In the genomic region with DNA sequence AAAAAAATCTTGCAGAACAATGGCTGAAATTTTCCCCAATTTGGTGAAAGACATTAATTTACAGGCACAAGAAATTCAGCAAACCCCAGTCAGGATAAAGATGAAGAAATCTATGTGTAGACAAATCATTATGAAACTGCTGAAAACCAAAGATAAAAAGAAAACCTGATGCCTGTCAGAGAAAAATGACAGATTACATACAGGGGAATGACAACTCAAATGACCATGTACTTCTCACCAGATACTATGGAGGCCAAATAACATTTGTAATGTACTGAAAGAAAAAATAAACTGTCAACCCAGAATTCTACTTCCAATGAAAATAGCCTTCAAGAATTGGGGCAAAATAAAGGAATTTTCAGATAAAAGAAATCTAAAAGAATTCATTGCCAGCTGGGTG, we compare ENCODE assay signal across 2 cellular contexts.
TF ChIP-seq lines count a peak whose summit lies in the region.

No MANE protein-coding gene starts in this region.

TF ChIP-seq in HepG2, 621 proteins besides CTCF, POLR2A, EP300 and RAD21:
- TF ChIP-seq ZNF317 (CRISPR knock-in tag; IDR thresholded peaks at IDR 0.05) (peak; percentile 77), NBN (conservative IDR thresholded peaks at IDR 0.05) (no peak)

TF ChIP-seq in GM12878, 131 proteins besides CTCF, POLR2A, EP300 and RAD21:
- TF ChIP-seq POU2F2 (IDR thresholded peaks at IDR 0.05; ENCODE audit: borderline replicate concordance, low read depth, low read length): no peak
- TF ChIP-seq, protein P1, sequence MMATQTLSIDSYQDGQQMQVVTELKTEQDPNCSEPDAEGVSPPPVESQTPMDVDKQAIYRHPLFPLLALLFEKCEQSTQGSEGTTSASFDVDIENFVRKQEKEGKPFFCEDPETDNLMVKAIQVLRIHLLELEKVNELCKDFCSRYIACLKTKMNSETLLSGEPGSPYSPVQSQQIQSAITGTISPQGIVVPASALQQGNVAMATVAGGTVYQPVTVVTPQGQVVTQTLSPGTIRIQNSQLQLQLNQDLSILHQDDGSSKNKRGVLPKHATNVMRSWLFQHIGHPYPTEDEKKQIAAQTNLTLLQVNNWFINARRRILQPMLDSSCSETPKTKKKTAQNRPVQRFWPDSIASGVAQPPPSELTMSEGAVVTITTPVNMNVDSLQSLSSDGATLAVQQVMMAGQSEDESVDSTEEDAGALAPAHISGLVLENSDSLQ (IDR thresholded peaks at IDR 0.05): peak; percentile 62; the same call in 1 of the 2 replicates
